Comparison of ENCODE assay signal across 1 cellular context in genomic region chr6:3869632-3870527, GRCh38.
TF ChIP-seq lines count a peak whose summit lies in the region.

No MANE protein-coding gene starts in this region.

TF ChIP-seq in HepG2, 621 proteins besides CTCF, POLR2A, EP300 and RAD21 (continued from another document and continues in another):
- no peak for TF ChIP-seq ZUFSP (CRISPR knock-in tag; IDR thresholded peaks at IDR 0.05; ENCODE audit: borderline replicate concordance)
- TF ChIP-seq ZNF510 (CRISPR knock-in tag; IDR thresholded peaks at IDR 0.05; ENCODE audit: low read depth), result no peak
- TF ChIP-seq SRF (IDR thresholded peaks at IDR 0.05; ENCODE audit: low read depth, low read length), result peak; percentile 55; the same call in 1 of the 2 replicates
- no peak; the same call in 1 of the 2 replicates for TF ChIP-seq ZNF615 (CRISPR knock-in tag; IDR thresholded peaks at IDR 0.05; ENCODE audit: borderline replicate concordance)
- no peak for TF ChIP-seq CERS6 (CRISPR knock-in tag; IDR thresholded peaks at IDR 0.05)
- no peak for TF ChIP-seq MED8 (CRISPR knock-in tag; IDR thresholded peaks at IDR 0.05; ENCODE audit: insufficient replicate concordance)
- peak; percentile 64 for TF ChIP-seq NFKBIZ (CRISPR knock-in tag; IDR thresholded peaks at IDR 0.05)
- TF ChIP-seq TBP (CRISPR knock-in tag; IDR thresholded peaks at IDR 0.05), result no peak
- no peak for TF ChIP-seq ZNF235 (CRISPR knock-in tag; IDR thresholded peaks at IDR 0.05; ENCODE audit: borderline replicate concordance)
- peak; percentile 33; the same call in 1 of the 2 replicates for TF ChIP-seq SOX13 (IDR thresholded peaks at IDR 0.05)
- TF ChIP-seq SOX13 (CRISPR knock-in tag; conservative IDR thresholded peaks at IDR 0.05 in 1 of 2, IDR thresholded peaks at IDR 0.05 in 1 of 2), result peak in 1 of 2 experiments; percentile 79; a peak in 2 of 4 replicates
- no peak for TF ChIP-seq ZNF20 (CRISPR knock-in tag; IDR thresholded peaks at IDR 0.05)
- peak; percentile 93; the same call in 1 of the 2 replicates for TF ChIP-seq MED13 (CRISPR knock-in tag; IDR thresholded peaks at IDR 0.05)
- TF ChIP-seq TRIM22 (IDR thresholded peaks at IDR 0.05), result no peak
- TF ChIP-seq, protein P1, sequence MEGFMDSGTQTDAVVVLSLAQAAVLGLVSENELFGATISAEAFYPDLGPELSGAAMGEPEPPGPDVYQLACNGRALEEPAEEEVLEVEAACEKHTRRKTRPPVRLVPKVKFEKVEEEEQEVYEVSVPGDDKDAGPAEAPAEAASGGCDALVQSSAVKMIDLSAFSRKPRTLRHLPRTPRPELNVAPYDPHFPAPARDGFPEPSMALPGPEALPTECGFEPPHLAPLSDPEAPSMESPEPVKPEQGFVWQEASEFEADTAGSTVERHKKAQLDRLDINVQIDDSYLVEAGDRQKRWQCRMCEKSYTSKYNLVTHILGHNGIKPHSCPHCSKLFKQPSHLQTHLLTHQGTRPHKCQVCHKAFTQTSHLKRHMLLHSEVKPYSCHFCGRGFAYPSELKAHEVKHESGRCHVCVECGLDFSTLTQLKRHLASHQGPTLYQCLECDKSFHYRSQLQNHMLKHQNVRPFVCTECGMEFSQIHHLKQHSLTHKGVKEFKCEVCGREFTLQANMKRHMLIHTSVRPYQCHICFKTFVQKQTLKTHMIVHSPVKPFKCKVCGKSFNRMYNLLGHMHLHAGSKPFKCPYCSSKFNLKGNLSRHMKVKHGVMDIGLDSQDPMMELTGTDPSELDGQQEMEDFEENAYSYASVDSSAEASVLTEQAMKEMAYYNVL (CRISPR knock-in tag; IDR thresholded peaks at IDR 0.05; ENCODE audit: borderline replicate concordance), result no peak; the same call in 1 of the 2 replicates
- TF ChIP-seq HMGA1 (CRISPR knock-in tag; conservative IDR thresholded peaks at IDR 0.05), result no peak
- TF ChIP-seq ZBTB46 (CRISPR knock-in tag; IDR thresholded peaks at IDR 0.05; ENCODE audit: borderline replicate concordance), result no peak
- TF ChIP-seq, protein P2, sequence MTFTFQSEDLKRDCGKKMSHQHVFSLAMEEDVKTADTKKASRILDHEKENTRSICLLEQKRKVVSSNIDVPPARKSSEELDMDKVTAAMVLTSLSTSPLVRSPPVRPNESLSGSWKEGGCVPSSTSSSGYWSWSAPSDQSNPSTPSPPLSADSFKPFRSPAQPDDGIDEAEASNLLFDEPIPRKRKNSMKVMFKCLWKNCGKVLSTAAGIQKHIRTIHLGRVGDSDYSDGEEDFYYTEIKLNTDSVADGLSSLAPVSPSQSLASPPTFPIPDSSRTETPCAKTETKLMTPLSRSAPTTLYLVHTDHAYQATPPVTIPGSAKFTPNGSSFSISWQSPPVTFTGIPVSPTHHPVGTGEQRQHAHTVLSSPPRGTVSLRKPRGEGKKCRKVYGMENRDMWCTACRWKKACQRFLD (CRISPR knock-in tag; IDR thresholded peaks at IDR 0.05; ENCODE audit: borderline replicate concordance), result no peak
- TF ChIP-seq, protein P3, sequence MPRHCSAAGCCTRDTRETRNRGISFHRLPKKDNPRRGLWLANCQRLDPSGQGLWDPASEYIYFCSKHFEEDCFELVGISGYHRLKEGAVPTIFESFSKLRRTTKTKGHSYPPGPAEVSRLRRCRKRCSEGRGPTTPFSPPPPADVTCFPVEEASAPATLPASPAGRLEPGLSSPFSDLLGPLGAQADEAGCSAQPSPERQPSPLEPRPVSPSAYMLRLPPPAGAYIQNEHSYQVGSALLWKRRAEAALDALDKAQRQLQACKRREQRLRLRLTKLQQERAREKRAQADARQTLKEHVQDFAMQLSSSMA (CRISPR knock-in tag; IDR thresholded peaks at IDR 0.05), result 0 out of 2 replicates have a peak, but pooled peaks have one; percentile 63
- TF ChIP-seq, protein P4, sequence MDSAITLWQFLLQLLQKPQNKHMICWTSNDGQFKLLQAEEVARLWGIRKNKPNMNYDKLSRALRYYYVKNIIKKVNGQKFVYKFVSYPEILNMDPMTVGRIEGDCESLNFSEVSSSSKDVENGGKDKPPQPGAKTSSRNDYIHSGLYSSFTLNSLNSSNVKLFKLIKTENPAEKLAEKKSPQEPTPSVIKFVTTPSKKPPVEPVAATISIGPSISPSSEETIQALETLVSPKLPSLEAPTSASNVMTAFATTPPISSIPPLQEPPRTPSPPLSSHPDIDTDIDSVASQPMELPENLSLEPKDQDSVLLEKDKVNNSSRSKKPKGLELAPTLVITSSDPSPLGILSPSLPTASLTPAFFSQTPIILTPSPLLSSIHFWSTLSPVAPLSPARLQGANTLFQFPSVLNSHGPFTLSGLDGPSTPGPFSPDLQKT (CRISPR knock-in tag; IDR thresholded peaks at IDR 0.05; ENCODE audit: borderline replicate concordance), result no peak
- TF ChIP-seq ZFYVE20 (CRISPR knock-in tag; IDR thresholded peaks at IDR 0.05; ENCODE audit: borderline replicate concordance, low read depth), result no peak
- TF ChIP-seq RELA (CRISPR knock-in tag; IDR thresholded peaks at IDR 0.05), result 0 out of 2 replicates have a peak, but pooled peaks have one; percentile 15
- TF ChIP-seq ZNF549 (CRISPR knock-in tag; IDR thresholded peaks at IDR 0.05), result no peak
- TF ChIP-seq, protein P5, sequence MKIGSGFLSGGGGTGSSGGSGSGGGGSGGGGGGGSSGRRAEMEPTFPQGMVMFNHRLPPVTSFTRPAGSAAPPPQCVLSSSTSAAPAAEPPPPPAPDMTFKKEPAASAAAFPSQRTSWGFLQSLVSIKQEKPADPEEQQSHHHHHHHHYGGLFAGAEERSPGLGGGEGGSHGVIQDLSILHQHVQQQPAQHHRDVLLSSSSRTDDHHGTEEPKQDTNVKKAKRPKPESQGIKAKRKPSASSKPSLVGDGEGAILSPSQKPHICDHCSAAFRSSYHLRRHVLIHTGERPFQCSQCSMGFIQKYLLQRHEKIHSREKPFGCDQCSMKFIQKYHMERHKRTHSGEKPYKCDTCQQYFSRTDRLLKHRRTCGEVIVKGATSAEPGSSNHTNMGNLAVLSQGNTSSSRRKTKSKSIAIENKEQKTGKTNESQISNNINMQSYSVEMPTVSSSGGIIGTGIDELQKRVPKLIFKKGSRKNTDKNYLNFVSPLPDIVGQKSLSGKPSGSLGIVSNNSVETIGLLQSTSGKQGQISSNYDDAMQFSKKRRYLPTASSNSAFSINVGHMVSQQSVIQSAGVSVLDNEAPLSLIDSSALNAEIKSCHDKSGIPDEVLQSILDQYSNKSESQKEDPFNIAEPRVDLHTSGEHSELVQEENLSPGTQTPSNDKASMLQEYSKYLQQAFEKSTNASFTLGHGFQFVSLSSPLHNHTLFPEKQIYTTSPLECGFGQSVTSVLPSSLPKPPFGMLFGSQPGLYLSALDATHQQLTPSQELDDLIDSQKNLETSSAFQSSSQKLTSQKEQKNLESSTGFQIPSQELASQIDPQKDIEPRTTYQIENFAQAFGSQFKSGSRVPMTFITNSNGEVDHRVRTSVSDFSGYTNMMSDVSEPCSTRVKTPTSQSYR (CRISPR knock-in tag; IDR thresholded peaks at IDR 0.05; ENCODE audit: borderline replicate concordance), result peak; percentile 44; the same call in 1 of the 2 replicates
- TF ChIP-seq ZFP36L2 (CRISPR knock-in tag; IDR thresholded peaks at IDR 0.05), result no peak
- TF ChIP-seq PAWR (CRISPR knock-in tag; IDR thresholded peaks at IDR 0.05; ENCODE audit: borderline replicate concordance), result no peak
- TF ChIP-seq ZNF788 (CRISPR knock-in tag; IDR thresholded peaks at IDR 0.05; ENCODE audit: borderline replicate concordance), result no peak; the same call in 1 of the 2 replicates
- TF ChIP-seq ZNF318 (CRISPR knock-in tag; IDR thresholded peaks at IDR 0.05), result 0 out of 2 replicates have a peak, but pooled peaks have one; percentile 1
- TF ChIP-seq, protein P6, sequence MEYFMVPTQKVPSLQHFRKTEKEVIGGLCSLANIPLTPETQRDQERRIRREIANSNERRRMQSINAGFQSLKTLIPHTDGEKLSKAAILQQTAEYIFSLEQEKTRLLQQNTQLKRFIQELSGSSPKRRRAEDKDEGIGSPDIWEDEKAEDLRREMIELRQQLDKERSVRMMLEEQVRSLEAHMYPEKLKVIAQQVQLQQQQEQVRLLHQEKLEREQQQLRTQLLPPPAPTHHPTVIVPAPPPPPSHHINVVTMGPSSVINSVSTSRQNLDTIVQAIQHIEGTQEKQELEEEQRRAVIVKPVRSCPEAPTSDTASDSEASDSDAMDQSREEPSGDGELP (IDR thresholded peaks at IDR 0.05; ENCODE audit: borderline replicate concordance, low read depth), result peak; percentile 52; the same call in 1 of the 2 replicates
- no peak for TF ChIP-seq KLF6 (CRISPR knock-in tag; IDR thresholded peaks at IDR 0.05)
- no peak for TF ChIP-seq NCOA5 (CRISPR knock-in tag; IDR thresholded peaks at IDR 0.05)
